9 cellular contexts compared by ENCODE assay signal in the genomic region with DNA sequence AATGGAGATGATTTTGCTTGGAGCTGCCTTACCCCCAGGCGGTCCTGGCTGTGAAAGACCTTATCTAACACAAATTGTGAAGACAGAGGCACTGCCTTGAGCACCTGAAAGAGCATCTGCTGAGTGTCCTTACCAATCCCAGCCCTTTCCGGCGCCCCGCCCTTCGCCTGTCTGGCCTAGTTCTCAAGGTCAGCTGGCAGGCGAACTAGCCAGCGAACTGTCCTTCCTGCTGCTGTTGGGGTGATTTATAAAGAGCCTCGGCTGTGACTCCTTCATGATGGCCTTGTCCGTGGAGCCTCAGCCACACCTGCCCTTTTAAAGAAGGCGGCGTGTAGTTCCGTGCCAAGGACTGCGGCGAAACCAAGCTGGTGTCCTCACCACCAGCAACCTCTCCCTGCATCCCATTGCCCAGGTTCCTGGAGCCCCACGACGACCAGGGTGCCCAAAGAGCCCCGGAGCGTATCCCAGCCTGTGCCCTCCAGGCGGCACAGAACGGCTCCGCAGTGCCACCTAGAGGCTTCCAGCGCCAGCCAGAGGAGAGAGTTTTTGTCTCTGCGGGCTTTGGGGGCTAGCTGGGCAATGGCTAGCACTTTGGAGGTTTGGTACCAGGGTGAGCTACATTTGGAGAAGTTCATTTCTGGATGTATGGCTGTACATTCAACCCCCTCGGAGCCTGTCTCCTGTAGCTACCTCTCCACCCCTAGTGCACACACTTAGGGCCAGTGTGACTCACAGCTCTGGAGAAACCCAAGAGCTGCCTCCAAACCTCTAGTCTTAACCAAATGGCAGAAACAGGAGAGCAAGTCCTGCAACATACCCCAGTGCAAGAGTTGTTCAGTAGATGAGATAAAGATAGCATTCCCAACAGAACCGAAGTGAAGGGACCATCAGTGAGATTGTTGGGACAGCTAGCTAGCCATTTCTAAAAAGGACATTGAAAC. TPM values are rescaled to one million over a fixed set of nuclear protein-coding genes. Genes with fewer than 3 reads are reported as not detected.
DNase-seq lines count a peak whose midpoint lies in the region; ATAC-seq, FAIRE-seq and TF ChIP-seq lines count a peak whose summit lies in the region.
"Had no signal": no experiment of that assay in that cellular context is flagged by ENCODE, and none has a peak within 500 bp of the region (broad histone marks: within the 10 kb centered on the region; RNA-seq: fewer than 3 reads in every experiment).

No MANE protein-coding gene starts in this region.

- DNase-seq in NCI-H146 (lab: John Stamatoyannopoulos, UW) (peak; percentile 22), NCI-H146 treated with DMSO at 0.1 percent for 48 hours (lab: John Stamatoyannopoulos, UW; ENCODE audit: unreplicated experiment) (no peak), OCI-M1 (lab: John Stamatoyannopoulos, UW) (peak; percentile 16), heart right ventricle (peak; percentile 3 to 30), small intestine (peak; percentile 5), NOMO-1 treated with DMSO at 0.1 percent for 48 hours (lab: John Stamatoyannopoulos, UW; ENCODE audit: unreplicated experiment) (no peak)
- peak; percentile 10 for DNase-seq in activated effector memory CD4-positive, alpha-beta T cell treated with Interleukin-2 at 50 U/mL for 16 hours

- H3K27me3 ChIP-seq in heart right ventricle (peaks cover 0 to 36% (median 0%) of the 10 kb centered on the region in 7 donors), small intestine (ENCODE audit: control insufficient read depth in 2 of 2, insufficient read depth in 2 of 2, low read length in 2 of 2) (peaks cover 0 to 3% of the 10 kb centered on the region in 2 donors)

- H3K9me3 ChIP-seq in heart right ventricle (no peaks in the 10 kb centered on the region), small intestine (ENCODE audit: control insufficient read depth, low read depth) (no peaks in the 10 kb centered on the region)
- H3K9me3 ChIP-seq: BLaER1 treated with 17β-estradiol and CSF1 and Interleukin-3, amounts not matched to agents 10 nM and 100 nM had no signal

- no peak for FAIRE-seq in small intestine (lab: Jason Lieb, UNC)

- WGBS in heart right ventricle, 2 donors = 7 to 8% methylated on average over 25 of the region's 25 CpGs
- WGBS in small intestine, 3 donors = 8 to 17% (median 10%) methylated on average over 22 to 25 of the region's 25 CpGs

- H3K4me1 ChIP-seq in heart right ventricle (no peaks in the 10 kb centered on the region), small intestine (ENCODE audit: control insufficient read depth in 2 of 2, insufficient read depth in 1 of 2, low read depth in 1 of 2, low read length in 1 of 2) (no peaks in the 10 kb centered on the region)
- H3K4me1 ChIP-seq: BLaER1 treated with 17β-estradiol and CSF1 and Interleukin-3, amounts not matched to agents 10 nM and 100 nM had no signal

- H3K27ac ChIP-seq in heart right ventricle (no peak overlapping the region), small intestine (ENCODE audit: low read depth in 1 of 2, low read length in 1 of 2) (no peak overlapping the region)
- H3K27ac ChIP-seq: BLaER1 treated with 17β-estradiol and CSF1 and Interleukin-3, amounts not matched to agents 10 nM and 100 nM had no signal

- intact Hi-C loops in heart right ventricle (cut with DNase I) = loop anchor here in 4 of 10 donors (10.0 kb wide), 3 partner anchors 185 to 325 kb away; a partner anchor contains a TSS

- H3K36me3 ChIP-seq in heart right ventricle (no peaks in the 10 kb centered on the region), small intestine (ENCODE audit: control insufficient read depth in 2 of 2, insufficient read depth in 2 of 2, low read length in 2 of 2) (no peaks in the 10 kb centered on the region)
- H3K36me3 ChIP-seq: BLaER1 treated with 17β-estradiol and CSF1 and Interleukin-3, amounts not matched to agents 10 nM and 100 nM had no signal

- ATAC-seq in HG02678 (IDR thresholded peaks at IDR 0.05; ENCODE audit: unreplicated experiment) (peak; percentile 87), heart right ventricle (peak in 4 of 8 donors; percentile 42 to 77 (median 52))

- TF ChIP-seq CTCF in heart right ventricle (IDR thresholded peaks at IDR 0.05) = peak; percentile 13 to 68 (median 53)

- H3K4me3 ChIP-seq in heart right ventricle = no peak overlapping the region
- no peak overlapping the region for H3K4me3 ChIP-seq in small intestine (ENCODE audit: low read depth in 1 of 2, low read length in 2 of 2)
- H3K4me3 ChIP-seq: BLaER1 treated with 17β-estradiol and CSF1 and Interleukin-3, amounts not matched to agents 10 nM and 100 nM had no signal

RNA-seq across cellular contexts. Expression of a gene that starts 36.8 kb away (rescaled TPM):
- 10 to 100 TPM; 18.3 to 26.6 (median 22.2) TPM for total RNA-seq in heart right ventricle
- polyA plus RNA-seq in heart right ventricle (1 to 10 TPM; 4.3 to 9.0 TPM), small intestine (1 to 10 TPM; 2.7 to 8.6 (median 3.0) TPM)

Comparison
In these comparisons a context has a peak if more than half of its experiments do, and no peak if none do; other contexts are left out.
1. DNase-seq: peak in NCI-H146 (single experiment), OCI-M1 (single experiment), activated effector memory CD4-positive, alpha-beta T cell treated with Interleukin-2 at 50 U/mL for 16 hours (single experiment), heart right ventricle (2 of 2) and small intestine (single experiment); none in NCI-H146 treated with DMSO at 0.1 percent for 48 hours (single experiment) and NOMO-1 treated with DMSO at 0.1 percent for 48 hours (single experiment).